ENCODE assay signal across 19 cellular contexts in genomic region chrX:107135965-107136307, GRCh38. TPM values are rescaled to one million over a fixed set of nuclear protein-coding genes. Genes with fewer than 3 reads are reported as not detected.
DNase-seq lines count a peak whose midpoint lies in the region; ATAC-seq, FAIRE-seq and TF ChIP-seq lines count a peak whose summit lies in the region.
"Had no signal": no experiment of that assay in that cellular context is flagged by ENCODE, and none has a peak within 500 bp of the region (broad histone marks: within the 10 kb centered on the region; RNA-seq: fewer than 3 reads in every experiment).

No MANE protein-coding gene starts in this region.

- ATAC-seq in natural killer cell treated with Interleukin-12 subunit alpha and Interleukin-12 subunit beta and Interleukin-15 and Interleukin-18, amount 100 ng/mL, for 72 hours, result no peak
- ATAC-seq in natural killer cell (no peak), IMR-90 (ENCODE audit: low read depth) (no peak), K562 (no peak), HG03025 (IDR thresholded peaks at IDR 0.05; ENCODE audit: low FRiP score, unreplicated experiment) (no peak)
- ATAC-seq: right cardiac atrium had no signal

- no CpG with 5 or more reads among the region's 1 CpG for WGBS in IMR-90 (ENCODE audit: extremely low coverage in 2 of 2, insufficient read length in 1 of 2), 2 experiments
- 44% methylated on average over 1 of the region's 1 CpG for WGBS in K562 (ENCODE audit: insufficient coverage, low coverage, missing lambda C conversion rate)

- no peak overlapping the region for H3K56ac ChIP-seq in IMR-90 (ENCODE audit: extremely low read depth, insufficient read depth, low read length)

- H4K20me1 ChIP-seq in IMR-90 (ENCODE audit: insufficient read depth, low read length), result no peaks in the 10 kb centered on the region
- H4K20me1 ChIP-seq in K562 (replicated peaks; ENCODE audit: control insufficient read depth, insufficient read depth, low read length), result no peaks in the 10 kb centered on the region

- no peak overlapping the region for H3K14ac ChIP-seq in IMR-90 (replicated peaks; ENCODE audit: low read depth, low read length)

- intact Hi-C loops in natural killer cell (cut with micrococcal nuclease), result no loop called here
- intact Hi-C loops in IMR-90 (cut with micrococcal nuclease), result no loop called here
- intact Hi-C loops in K562 (cut with micrococcal nuclease), result no loop called here

- no TSS peak for BruUV-seq in IMR-90 (replicated peaks; lab: Mats Ljungman, UMichigan)
- BruUV-seq in K562 (replicated peaks; lab: Mats Ljungman, UMichigan), result no TSS peak

- H3K4me1 ChIP-seq in IMR-90 (ENCODE audit: control insufficient read depth, insufficient read depth, low read length) (no peaks in the 10 kb centered on the region), K562 (replicated peaks in 1 of 2; ENCODE audit: control insufficient read depth in 2 of 2, insufficient read depth in 2 of 2, low read length in 2 of 2) (peaks cover 0 to 5% of the 10 kb centered on the region in 2 experiments; a peak in 2 of 5 replicates)
- H3K4me1 ChIP-seq: BE2C had no signal

- H3K4me3 Mint-ChIP-seq in natural killer cell treated with Interleukin-12 subunit alpha and Interleukin-12 subunit beta and Interleukin-15 and Interleukin-18, amount 100 ng/mL, for 72 hours, result peak overlapping the region; percentile 57
- no peak overlapping the region for H3K4me3 Mint-ChIP-seq in natural killer cell
- H3K4me3 Mint-ChIP-seq: brain; stimulated activated effector memory CD8-positive, alpha-beta T cell treated with anti-CD3 and anti-CD28 coated beads, Interleukin-12 subunit alpha, Interleukin-12 subunit beta, amount 100 ng/mL, for 72 hours had no signal

- no peak for TF ChIP-seq EP300 in K562 (IDR thresholded peaks at IDR 0.05; ENCODE audit: low read length)

- H2BK120ac ChIP-seq in IMR-90 (ENCODE audit: low read depth, low read length), result no peak overlapping the region

- H3K4me2 ChIP-seq in IMR-90 (ENCODE audit: low read depth, low read length) (peak overlapping the region; percentile 40; the same call in 1 of the 2 replicates), K562 (ENCODE audit: insufficient read depth, low read length) (no peak overlapping the region)

- peaks cover 0 to 21% of the 10 kb centered on the region in 2 donors for H3K27me3 Mint-ChIP-seq in natural killer cell treated with Interleukin-12 subunit alpha and Interleukin-12 subunit beta and Interleukin-15 and Interleukin-18, amount 100 ng/mL, for 72 hours
- peaks cover 0 to 6% of the 10 kb centered on the region in 2 donors for H3K27me3 Mint-ChIP-seq in natural killer cell (ENCODE audit: low read depth in 2 of 2)
- H3K27me3 Mint-ChIP-seq: brain had no signal

- H2AK9ac ChIP-seq in IMR-90 (replicated peaks; ENCODE audit: low read depth, low read length, poor library complexity), result no peak overlapping the region

- no peaks in the 10 kb centered on the region for H3K9me3 Mint-ChIP-seq in natural killer cell treated with Interleukin-12 subunit alpha and Interleukin-12 subunit beta and Interleukin-15 and Interleukin-18, amount 100 ng/mL, for 72 hours
- H3K9me3 Mint-ChIP-seq in natural killer cell, result no peaks in the 10 kb centered on the region
- H3K9me3 Mint-ChIP-seq: brain; stimulated activated effector memory CD8-positive, alpha-beta T cell treated with anti-CD3 and anti-CD28 coated beads, Interleukin-12 subunit alpha, Interleukin-12 subunit beta, amount 100 ng/mL, for 72 hours had no signal

- no peak overlapping the region for H4K5ac ChIP-seq in IMR-90 (ENCODE audit: low read depth, low read length)

- TF ChIP-seq RAD21 in IMR-90 (IDR thresholded peaks at IDR 0.05; ENCODE audit: low read length), result no peak
- TF ChIP-seq RAD21 in K562 (CRISPR knock-in tag; conservative IDR thresholded peaks at IDR 0.05 in 1 of 2, IDR thresholded peaks at IDR 0.05 in 1 of 2), result no peak

- H3K9me1 ChIP-seq in IMR-90 (ENCODE audit: insufficient read depth, low read length), result no peaks in the 10 kb centered on the region
- no peaks in the 10 kb centered on the region for H3K9me1 ChIP-seq in K562 (ENCODE audit: control insufficient read depth, insufficient read depth, low read length)

- H3K79me2 ChIP-seq in K562 (ENCODE audit: control insufficient read depth, insufficient read depth, low read length), result no peaks in the 10 kb centered on the region

- TF ChIP-seq POLR2A in IMR-90 (IDR thresholded peaks at IDR 0.05; ENCODE audit: low read depth, low read length) (no peak), K562 (conservative IDR thresholded peaks at IDR 0.05) (no peak)

- no peak overlapping the region for H3K27ac Mint-ChIP-seq in natural killer cell treated with Interleukin-12 subunit alpha and Interleukin-12 subunit beta and Interleukin-15 and Interleukin-18, amount 100 ng/mL, for 72 hours
- peak overlapping the region in 1 of 2 donors; percentile 62 for H3K27ac Mint-ChIP-seq in natural killer cell
- H3K27ac Mint-ChIP-seq: brain; stimulated activated effector memory CD8-positive, alpha-beta T cell treated with anti-CD3 and anti-CD28 coated beads, Interleukin-12 subunit alpha, Interleukin-12 subunit beta, amount 100 ng/mL, for 72 hours had no signal

- no peak for FAIRE-seq in K562 (lab: Jason Lieb, UNC)
- FAIRE-seq: D721Med, endothelial cell of umbilical vein had no signal

- H3K9me3 ChIP-seq in IMR-90 (ENCODE audit: control insufficient read depth, insufficient read depth, low read length), result no peaks in the 10 kb centered on the region
- no peaks in the 10 kb centered on the region for H3K9me3 ChIP-seq in K562 (replicated peaks; ENCODE audit: control insufficient read depth, insufficient read depth, low read depth, low read length)
- H3K9me3 ChIP-seq: BE2C had no signal

- H2BK20ac ChIP-seq in IMR-90 (ENCODE audit: low read depth, low read length), result no peak overlapping the region

- H3K18ac ChIP-seq in IMR-90 (ENCODE audit: low read depth, low read length), result no peak overlapping the region

- dilution Hi-C loops in IMR-90 (cut with HindIII; ENCODE audit: low sequenced_read_pairs, unreplicated experiment), result no loop called here

- H2BK5ac ChIP-seq in IMR-90 (ENCODE audit: low read depth, low read length, poor library complexity, severe bottlenecking), result no peak overlapping the region

- in situ Hi-C loops in IMR-90 (cut with MboI; ENCODE audit: low sequenced_read_pairs), result no loop called here
- in situ Hi-C loops in K562 (cut with MboI), result no loop called here

- CTCF ChIA-PET in IMR-90 (lab: Yijun Ruan, JAX), result no interaction called here
- CTCF ChIA-PET in K562 (lab: Yijun Ruan, JAX; ENCODE audit: low intra/inter-chr PET ratio), result no interaction called here

- no peaks in the 10 kb centered on the region for H3K79me1 ChIP-seq in IMR-90 (ENCODE audit: low read depth in 1 of 2, low read length in 2 of 2)

- H2BK15ac ChIP-seq in IMR-90 (ENCODE audit: low read depth, low read length), result no peak overlapping the region

- no peak overlapping the region for H3K23ac ChIP-seq in IMR-90 (ENCODE audit: low read depth, low read length)

- no peak overlapping the region for H4K91ac ChIP-seq in IMR-90 (ENCODE audit: insufficient read depth, low read depth, low read length)

- H3K4ac ChIP-seq in IMR-90 (ENCODE audit: low read depth, low read length), result no peak overlapping the region

- TF ChIP-seq CTCF in natural killer cell (IDR thresholded peaks at IDR 0.05) (no peak), IMR-90 (conservative IDR thresholded peaks at IDR 0.05; ENCODE audit: low read depth, low read length) (no peak), K562 (IDR thresholded peaks at IDR 0.05 in 2 of 3, conservative IDR thresholded peaks at IDR 0.05 in 1 of 3; ENCODE audit: insufficient read depth in 2 of 3, low read depth in 1 of 3, low read length in 3 of 3) (no peak)

- H3K36me3 Mint-ChIP-seq in natural killer cell treated with Interleukin-12 subunit alpha and Interleukin-12 subunit beta and Interleukin-15 and Interleukin-18, amount 100 ng/mL, for 72 hours, result no peaks in the 10 kb centered on the region
- no peaks in the 10 kb centered on the region for H3K36me3 Mint-ChIP-seq in natural killer cell
- H3K36me3 Mint-ChIP-seq: brain; stimulated activated effector memory CD8-positive, alpha-beta T cell treated with anti-CD3 and anti-CD28 coated beads, Interleukin-12 subunit alpha, Interleukin-12 subunit beta, amount 100 ng/mL, for 72 hours had no signal

- H2AK5ac ChIP-seq in IMR-90 (ENCODE audit: low read depth, low read length), result no peak overlapping the region

- no peak overlapping the region for H4K8ac ChIP-seq in IMR-90 (ENCODE audit: low read depth in 2 of 2, low read length in 2 of 2)

- no peak for DNase-seq in natural killer cell treated with Interleukin-12 subunit alpha and Interleukin-12 subunit beta and Interleukin-15 and Interleukin-18, amount 100 ng/mL, for 72 hours (ENCODE audit: low spot score)
- DNase-seq in natural killer cell, result no peak
- no peak for DNase-seq in IMR-90
- no peak for DNase-seq in K562 (ENCODE audit: extremely low read depth in 1 of 4, low spot score in 3 of 4)
- no peak for DNase-seq in iPS-NIHi7 (ENCODE audit: extremely low spot score)
- DNase-seq in midbrain (lab: John Stamatoyannopoulos, UW), result no peak
- DNase-seq: BE2C, GOT3, islet precursor cell, NCI-H1105, NCI-H524 treated with DMSO at 0.1 percent for 48 hours, Right ventricle myocardium superior had no signal

- H3K27me3 ChIP-seq in IMR-90 (ENCODE audit: control insufficient read depth, insufficient read depth, low read length) (peaks cover 3% of the 10 kb centered on the region), K562 (ENCODE audit: control insufficient read depth in 2 of 2, insufficient read depth in 2 of 2, low read length in 2 of 2) (no peaks in the 10 kb centered on the region)
- H3K27me3 ChIP-seq: BE2C had no signal

- H3K4me1 Mint-ChIP-seq in natural killer cell treated with Interleukin-12 subunit alpha and Interleukin-12 subunit beta and Interleukin-15 and Interleukin-18, amount 100 ng/mL, for 72 hours (ENCODE audit: low read depth in 2 of 2), result peaks cover 9% of the 10 kb centered on the region in 2 donors
- peaks cover 6 to 15% of the 10 kb centered on the region in 2 donors for H3K4me1 Mint-ChIP-seq in natural killer cell
- H3K4me1 Mint-ChIP-seq: brain had no signal

- H3K27ac ChIP-seq in IMR-90 (ENCODE audit: insufficient read depth, low read length) (no peak overlapping the region), K562 (ENCODE audit: extremely low read depth, low read depth, low read length) (peak overlapping the region; percentile 65; the same call in 2 of the 3 replicates)
- H3K27ac ChIP-seq: VCaP had no signal

- H3K9ac ChIP-seq in IMR-90 (ENCODE audit: low read depth, low read length), result no peak overlapping the region
- H3K9ac ChIP-seq in K562 (ENCODE audit: insufficient read depth in 1 of 2, low read depth in 2 of 2, low read length in 2 of 2), result peak overlapping the region in 1 of 2 experiments; percentile 44; a peak in 2 of 4 replicates

- no peak overlapping the region for H3K4me3 ChIP-seq in IMR-90 (ENCODE audit: insufficient read depth, low read depth, low read length)
- H3K4me3 ChIP-seq in K562, result no peak overlapping the region

- no peak overlapping the region for H2AFZ ChIP-seq in IMR-90 (replicated peaks; ENCODE audit: low read length, poor library complexity)
- no peak overlapping the region for H2AFZ ChIP-seq in K562 (ENCODE audit: low read depth, low read length)

- H3K36me3 ChIP-seq in IMR-90 (ENCODE audit: control insufficient read depth, insufficient read depth, low read length), result no peaks in the 10 kb centered on the region
- peaks cover 28% of the 10 kb centered on the region; the same call in 2 of the 3 replicates for H3K36me3 ChIP-seq in K562 (ENCODE audit: control insufficient read depth, insufficient read depth, low read length)
- H3K36me3 ChIP-seq: BE2C had no signal

- POLR2A ChIA-PET in IMR-90 (lab: Charles Lee; ENCODE audit: unreplicated experiment) (no interaction called here), K562 (lab: Yijun Ruan, JAX) (no interaction called here)

RNA-seq across cellular contexts. Expression of gene RBM41, which starts 17.3 kb away (rescaled TPM):
- total RNA-seq in natural killer cell treated with Interleukin-12 subunit alpha and Interleukin-12 subunit beta and Interleukin-15 and Interleukin-18, amount 100 ng/mL, for 72 hours, result 10 to 100 TPM; 10.0 to 14.4 TPM
- total RNA-seq in natural killer cell, result 10 to 100 TPM; 14.6 to 18.0 (median 15.3) TPM
- total RNA-seq in IMR-90 (2012; rRNA removed), result 8.6 and 11.9 TPM in 2 replicates
- polyA plus RNA-seq in IMR-90 (2012; rRNA removed), result 2.8 and 3.9 TPM in 2 replicates
- polyA plus RNA-seq in IMR-90 (2012; cell fraction: cytosol; rRNA removed), result 0.55 and 0.96 TPM in 2 replicates
- polyA plus RNA-seq in IMR-90 (2012; cell fraction: nucleus; rRNA removed; ENCODE audit: low replicate concordance), result 0.33 and 4.0 TPM in 2 replicates
- 61.9 and 188 TPM in 2 replicates for total RNA-seq in K562 (2011; cell fraction: chromatin; rRNA removed; ENCODE audit: low replicate concordance)
- 19.0 and 32.2 TPM in 2 replicates for total RNA-seq in K562 (2011; cell fraction: nucleolus; rRNA removed)
- total RNA-seq in K562 (2011; cell fraction: nucleoplasm; rRNA removed), result 53.4 and 57.6 TPM in 2 replicates
- total RNA-seq in K562 (2014; rRNA removed), result 13.7 and 15.2 TPM in 2 replicates
- total RNA-seq in K562 (2014; rRNA removed; fragmentation: Illumina TruSeq; extraction: Trizol), result 27.9 and 32.2 TPM in 2 replicates
- 28.4 and 30.6 TPM in 2 replicates for total RNA-seq in K562 (2015; rRNA removed; fragmentation: Illumina TruSeq; extraction: Trizol)
- total RNA-seq in K562 (2021), result 21.1 and 23.4 TPM in 2 replicates
- 44.4 and 51.8 TPM in 2 replicates for polyA plus RNA-seq in K562 (2011; rRNA removed)
- 2.5 and 8.0 TPM in 2 replicates for polyA plus RNA-seq in K562 (2011; cell fraction: cytosol; rRNA removed)
- 109 and 133 TPM in 2 replicates for polyA plus RNA-seq in K562 (2011; cell fraction: nucleus; rRNA removed)
- 17.4 and 38.9 TPM in 2 replicates for polyA plus RNA-seq in K562 (2012)
- 25.3 and 34.9 TPM in 2 replicates for polyA plus RNA-seq in K562 (2014; fragmentation: Illumina TruSeq; extraction: Trizol)
- polyA plus RNA-seq in K562 (2014; fragmentation: Nextera tagmentation; extraction: Ambion mirVana), result 10 to 100 TPM; 11.6 to 18.6 TPM
- polyA plus RNA-seq in K562 (2014; rRNA removed), result 34.7 and 48.2 TPM in 2 replicates
- polyA minus RNA-seq in K562 (2011; rRNA and poly(A)+ RNA removed), result 25.9 and 55.7 TPM in 2 replicates
- polyA minus RNA-seq in K562 (2011; cell fraction: cytosol; rRNA and poly(A)+ RNA removed), result 7.3 and 7.6 TPM in 2 replicates
- polyA minus RNA-seq in K562 (2011; cell fraction: nucleus; rRNA and poly(A)+ RNA removed), result 41.3 and 78.3 TPM in 2 replicates
